In the genomic region with DNA sequence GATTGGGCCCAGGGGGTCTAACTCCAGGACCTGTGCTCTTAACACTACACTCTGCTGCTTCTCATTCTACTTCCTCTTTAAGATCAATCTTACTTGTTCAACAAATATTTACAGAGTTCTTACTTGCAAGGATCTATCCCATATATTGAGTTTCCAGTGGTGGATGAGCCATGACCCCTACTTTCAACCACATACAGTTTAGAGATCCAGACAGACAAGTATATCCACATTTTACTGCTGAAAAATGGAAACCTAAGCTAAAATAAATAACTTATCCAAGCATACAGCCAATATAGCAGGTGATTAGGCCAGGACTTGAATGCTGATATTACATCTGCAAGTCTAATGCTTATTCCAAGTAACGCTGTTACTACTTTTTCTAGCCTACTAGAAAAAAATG, we compare ENCODE assay signal across 18 cellular contexts. TPM values are rescaled to one million over a fixed set of nuclear protein-coding genes. Genes with fewer than 3 reads are reported as not detected.
DNase-seq lines count a peak whose midpoint lies in the region; ATAC-seq, FAIRE-seq and TF ChIP-seq lines count a peak whose summit lies in the region.
"Had no signal": no experiment of that assay in that cellular context is flagged by ENCODE, and none has a peak within 500 bp of the region (broad histone marks: within the 10 kb centered on the region; RNA-seq: fewer than 3 reads in every experiment).

No MANE protein-coding gene starts in this region.

- peak; percentile 34 for DNase-seq in NCI-H2029 treated with DMSO at 0.1 percent for 48 hours (lab: John Stamatoyannopoulos, UW)
- no peak for DNase-seq in NCI-H2029 (lab: John Stamatoyannopoulos, UW)
- DNase-seq in right lobe of liver: no peak
- DNase-seq in HepG2 (ENCODE audit: low spot score): no peak
- peak in 1 of 2 experiments; percentile 72 for DNase-seq in PC-9
- DNase-seq in SJCRH30: no peak
- no peak for DNase-seq in T-helper 2 cell treated with Interferon-gamma antibody and Interleukin-4, amounts not matched to agents 5 μg/mL and 100 μg/mL, for 36 hours (ENCODE audit: low spot score)
- DNase-seq: AML-193; Caco-2; CD8-positive, alpha-beta memory T cell; H7; IMR-90 had no signal

- peak overlapping the region in 2 of 3 donors; percentile 13 to 24 for H3K27ac ChIP-seq in right lobe of liver
- H3K27ac ChIP-seq in HepG2 (ENCODE audit: extremely low read length, insufficient read depth, low read length): no peak overlapping the region
- H3K27ac ChIP-seq in PC-9: no peak overlapping the region
- no peak overlapping the region for H3K27ac ChIP-seq in SJCRH30
- H3K27ac ChIP-seq: 22Rv1, BLaER1 had no signal

- H3K9me3 Mint-ChIP-seq in T-helper 2 cell treated with Interferon-gamma antibody and Interleukin-4, amounts not matched to agents 5 μg/mL and 100 μg/mL, for 36 hours: no peaks in the 10 kb centered on the region
- H3K9me3 Mint-ChIP-seq: GM23338 had no signal

- no peaks in the 10 kb centered on the region for H3K79me2 ChIP-seq in HepG2 (ENCODE audit: insufficient read depth, low read length)
- no peaks in the 10 kb centered on the region for H3K79me2 ChIP-seq in PC-9 (ENCODE audit: low read depth)

- H3K4me1 Mint-ChIP-seq in T-helper 2 cell treated with Interferon-gamma antibody and Interleukin-4, amounts not matched to agents 5 μg/mL and 100 μg/mL, for 36 hours (ENCODE audit: low read depth): no peaks in the 10 kb centered on the region
- H3K4me1 Mint-ChIP-seq: CD8-positive, alpha-beta memory T cell; GM23338 had no signal

- CTCF ChIA-PET in HepG2 (lab: Yijun Ruan, JAX; ENCODE audit: low intra/inter-chr PET ratio, low total read pairs): no interaction called here
- CTCF ChIA-PET in PC-9 (lab: Charles Lee): no interaction called here

- H2AFZ ChIP-seq in HepG2 (ENCODE audit: low read length) (no peak overlapping the region), PC-9 (no peak overlapping the region)
- H2AFZ ChIP-seq: GM23338 had no signal

- no peak for TF ChIP-seq POLR2A in right lobe of liver (IDR thresholded peaks at IDR 0.05)
- TF ChIP-seq POLR2A in HepG2 (IDR thresholded peaks at IDR 0.05; ENCODE audit: insufficient read depth in 1 of 2, low read depth in 2 of 2, low read length in 2 of 2): no peak

- no peaks in the 10 kb centered on the region for H3K36me3 ChIP-seq in right lobe of liver
- H3K36me3 ChIP-seq in HepG2 (replicated peaks in 1 of 2; ENCODE audit: control insufficient read depth in 1 of 2, insufficient read depth in 2 of 2, low read length in 2 of 2): no peaks in the 10 kb centered on the region
- no peaks in the 10 kb centered on the region for H3K36me3 ChIP-seq in PC-9 (ENCODE audit: low read depth)
- H3K36me3 ChIP-seq in SJCRH30: no peaks in the 10 kb centered on the region
- H3K36me3 ChIP-seq: BLaER1 had no signal

- FAIRE-seq in HepG2 (lab: Jason Lieb, UNC): no peak
- FAIRE-seq: GM12878, GM18507 had no signal

- TF ChIP-seq RAD21 in HepG2 (CRISPR knock-in tag; IDR thresholded peaks at IDR 0.05): no peak

- no peaks in the 10 kb centered on the region for H3K36me3 Mint-ChIP-seq in T-helper 2 cell treated with Interferon-gamma antibody and Interleukin-4, amounts not matched to agents 5 μg/mL and 100 μg/mL, for 36 hours (ENCODE audit: low read depth)
- H3K36me3 Mint-ChIP-seq: CD8-positive, alpha-beta memory T cell had no signal

- H3K4me3 ChIP-seq in right lobe of liver (no peak overlapping the region), HepG2 (replicated peaks in 1 of 3; ENCODE audit: insufficient read depth in 1 of 3, low read depth in 2 of 3, low read length in 3 of 3) (no peak overlapping the region), PC-9 (no peak overlapping the region), SJCRH30 (no peak overlapping the region)
- H3K4me3 ChIP-seq: BLaER1, GM12878, GM23338 had no signal

- no peaks in the 10 kb centered on the region for H3F3A ChIP-seq in PC-9 (ENCODE audit: insufficient read depth, low read depth)

- intact Hi-C loops in right lobe of liver (cut with DNase I): no loop called here
- intact Hi-C loops in HepG2 (cut with micrococcal nuclease; ENCODE audit: unreplicated experiment): no loop called here
- intact Hi-C loops in PC-9 (cut with micrococcal nuclease; ENCODE audit: unreplicated experiment): no loop called here

- H3K27me3 ChIP-seq in right lobe of liver (no peaks in the 10 kb centered on the region), HepG2 (ENCODE audit: control insufficient read depth in 1 of 2, insufficient read depth in 2 of 2, low read length in 2 of 2) (no peaks in the 10 kb centered on the region), PC-9 (ENCODE audit: insufficient read depth, low read depth) (no peaks in the 10 kb centered on the region), SJCRH30 (no peaks in the 10 kb centered on the region)
- H3K27me3 ChIP-seq: BLaER1 had no signal

- H3K4me3 Mint-ChIP-seq in T-helper 2 cell treated with Interferon-gamma antibody and Interleukin-4, amounts not matched to agents 5 μg/mL and 100 μg/mL, for 36 hours: no peak overlapping the region
- H3K4me3 Mint-ChIP-seq: CD8-positive, alpha-beta memory T cell; GM23338 had no signal

- POLR2A ChIA-PET in HepG2 (lab: Yijun Ruan, JAX) (no interaction called here), PC-9 (lab: Charles Lee; ENCODE audit: unreplicated experiment) (no interaction called here)

- H4K20me1 ChIP-seq in HepG2 (ENCODE audit: insufficient read depth, low read length) (no peaks in the 10 kb centered on the region), PC-9 (ENCODE audit: insufficient read depth) (no peaks in the 10 kb centered on the region)
- H4K20me1 ChIP-seq: BLaER1 had no signal

- in situ Hi-C loops in HepG2 (cut with HindIII; ENCODE audit: extremely low pct_ligation_motif_present, low pct_unique_long_range_greater_than_20kb): no loop called here

- TF ChIP-seq EP300 in HepG2 (IDR thresholded peaks at IDR 0.05; ENCODE audit: low read depth in 2 of 2, low read length in 2 of 2): no peak
- TF ChIP-seq EP300 in HepG2 (CRISPR knock-in tag; IDR thresholded peaks at IDR 0.05; ENCODE audit: borderline replicate concordance): no peak

- H3K4me1 ChIP-seq in right lobe of liver (peaks cover 0 to 13% (median 6%) of the 10 kb centered on the region in 4 donors), HepG2 (ENCODE audit: insufficient read depth, low read length) (peaks cover 6% of the 10 kb centered on the region; the same call in 1 of the 2 replicates), PC-9 (replicated peaks; ENCODE audit: insufficient read depth) (peaks cover 12% of the 10 kb centered on the region; the same call in 1 of the 2 replicates), SJCRH30 (no peaks in the 10 kb centered on the region)
- H3K4me1 ChIP-seq: BLaER1 had no signal

- WGBS in right lobe of liver (ENCODE audit: insufficient coverage, low coverage, low lambda C conversion rate, missing lambda C conversion rate): 100% methylated on average over 1 of the region's 1 CpG
- 97% methylated on average over 1 of the region's 1 CpG for WGBS in HepG2 (ENCODE audit: low lambda C conversion rate)

- BruUV-seq in HepG2 (replicated peaks; lab: Mats Ljungman, UMichigan) (no TSS peak), PC-9 (replicated peaks; lab: Mats Ljungman, UMichigan) (no TSS peak)

- no peak for ATAC-seq in right lobe of liver
- no peak for ATAC-seq in HepG2
- no peak for ATAC-seq in GM21526 (IDR thresholded peaks at IDR 0.05; ENCODE audit: low FRiP score, unreplicated experiment)
- ATAC-seq: GM12878, GM23338 had no signal

- no peak overlapping the region for H3K9ac ChIP-seq in HepG2 (ENCODE audit: insufficient read depth, low read depth, low read length)
- H3K9ac ChIP-seq: BLaER1 had no signal

- H3K27ac Mint-ChIP-seq in T-helper 2 cell treated with Interferon-gamma antibody and Interleukin-4, amounts not matched to agents 5 μg/mL and 100 μg/mL, for 36 hours: no peak overlapping the region
- H3K27ac Mint-ChIP-seq: GM23338 had no signal

- H3K27me3 Mint-ChIP-seq in T-helper 2 cell treated with Interferon-gamma antibody and Interleukin-4, amounts not matched to agents 5 μg/mL and 100 μg/mL, for 36 hours (ENCODE audit: low read depth): peaks cover 7% of the 10 kb centered on the region

- H3K4me2 ChIP-seq in HepG2 (ENCODE audit: low read depth, low read length) (no peak overlapping the region), PC-9 (0 out of 2 replicates have a peak overlapping the region, but pooled peaks have one; percentile 2)
- H3K4me2 ChIP-seq: BLaER1, GM23338 had no signal

- H3K9me3 ChIP-seq in right lobe of liver: no peaks in the 10 kb centered on the region
- no peaks in the 10 kb centered on the region for H3K9me3 ChIP-seq in HepG2 (ENCODE audit: low read length)
- no peaks in the 10 kb centered on the region for H3K9me3 ChIP-seq in PC-9 (ENCODE audit: insufficient read depth, low read depth)
- H3K9me3 ChIP-seq in SJCRH30 (replicated peaks): peaks cover 5% of the 10 kb centered on the region; the same call in 1 of the 2 replicates
- H3K9me3 ChIP-seq: Caco-2 had no signal

- TF ChIP-seq CTCF in right lobe of liver (IDR thresholded peaks at IDR 0.05): no peak
- no peak for TF ChIP-seq CTCF in HepG2 (CRISPR knock-in tag; IDR thresholded peaks at IDR 0.05)
- no peak for TF ChIP-seq CTCF in PC-9 (conservative IDR thresholded peaks at IDR 0.05)

- no peaks in the 10 kb centered on the region; the same call in 1 of the 2 replicates for H3K9me2 ChIP-seq in PC-9 (ENCODE audit: insufficient read depth)

RNA-seq across cellular contexts. Expression of gene TMEM150C, which starts 18.7 kb away (rescaled TPM):
- 10 to 100 TPM in 1 of 6 experiments, 1 to 10 TPM in 5; 3.5 to 11.8 (median 6.8) TPM for total RNA-seq in right lobe of liver
- total RNA-seq in HepG2 (2016; rRNA removed; fragmentation: Illumina TruSeq; extraction: Trizol): 0.11 and 0.42 TPM in 2 replicates
- total RNA-seq in HepG2 (2016; cell fraction: cytosol; rRNA removed; fragmentation: Illumina TruSeq; extraction: Trizol; ENCODE audit: low read depth): not detected in 2 replicates
- total RNA-seq in HepG2 (2016; cell fraction: insoluble cytoplasmic fraction; rRNA removed; fragmentation: Illumina TruSeq; extraction: Trizol): 0.19 and 0.32 TPM in 2 replicates
- 0.12 and 0.14 TPM in 2 replicates for total RNA-seq in HepG2 (2016; cell fraction: membrane; rRNA removed; fragmentation: Illumina TruSeq; extraction: Trizol)
- total RNA-seq in HepG2 (2016; cell fraction: nucleus; rRNA removed; fragmentation: Illumina TruSeq; extraction: Trizol): 0.47 and 0.84 TPM in 2 replicates
- polyA plus RNA-seq in HepG2 (2011; rRNA removed): 0.24 and 0.33 TPM in 2 replicates
- polyA plus RNA-seq in HepG2 (2011; cell fraction: cytosol; rRNA removed): 0.21 and 0.37 TPM in 2 replicates
- 0.05 and 0.16 TPM in 2 replicates for polyA plus RNA-seq in HepG2 (2011; cell fraction: nucleus; rRNA removed)
- 0.20 and 0.62 TPM in 2 replicates for polyA plus RNA-seq in HepG2 (2012)
- 0.02 and 0.05 TPM in 2 replicates for polyA plus RNA-seq in HepG2 (2016; cell fraction: cytosol; fragmentation: Illumina TruSeq; extraction: Trizol; ENCODE audit: low read depth)
- 0.15 and 0.23 TPM in 2 replicates for polyA plus RNA-seq in HepG2 (2016; cell fraction: insoluble cytoplasmic fraction; fragmentation: Illumina TruSeq; extraction: Trizol; ENCODE audit: low read depth)
- polyA plus RNA-seq in HepG2 (2016; cell fraction: membrane; fragmentation: Illumina TruSeq; extraction: Trizol; ENCODE audit: low read depth): 0.05 TPM in 1 of 2 replicates, not detected in the other
- polyA plus RNA-seq in HepG2 (2016; cell fraction: nucleus; fragmentation: Illumina TruSeq; extraction: Trizol; ENCODE audit: insufficient read depth, low read depth): 0.36 and 0.57 TPM in 2 replicates
- polyA minus RNA-seq in HepG2 (2011; rRNA and poly(A)+ RNA removed; ENCODE audit: low replicate concordance): 0.28 TPM in 1 of 2 replicates, not detected in the other
- polyA minus RNA-seq in HepG2 (2011; cell fraction: cytosol; rRNA and poly(A)+ RNA removed): 0.26 TPM in 1 of 2 replicates, not detected in the other
- 0.13 and 0.37 TPM in 2 replicates for polyA minus RNA-seq in HepG2 (2011; cell fraction: nucleus; rRNA and poly(A)+ RNA removed)
- 0.74 and 0.98 TPM in 2 replicates for total RNA-seq in PC-9 (2021)
- 0.65 and 0.66 TPM in 2 replicates for total RNA-seq in SJCRH30 (2014; rRNA removed; shearing (Covaris generic))
- total RNA-seq: CD8-positive, alpha-beta memory T cell had no signal

Comparison
In these comparisons a context has a peak if more than half of its experiments do, and no peak if none do; other contexts are left out.
1. H3K27ac ChIP-seq: peak in right lobe of liver (2 of 3); none in HepG2 (single experiment), PC-9 (single experiment) and SJCRH30 (single experiment).